Comparison of ENCODE assay signal across 8 cellular contexts in genomic region chr1:100606438-100606837, GRCh38.
DNase-seq lines count a peak whose midpoint lies in the region; ATAC-seq and TF ChIP-seq lines count a peak whose summit lies in the region.

No MANE protein-coding gene starts in this region.

- intact Hi-C loops in lower lobe of right lung (cut with DNase I), result loop anchor here (5.0 kb wide), 1 partner anchor 261 kb away; no protein-coding TSS in a partner anchor

- peak; percentile 85 for TF ChIP-seq CTCF in brain microvascular endothelial cell (IDR thresholded peaks at IDR 0.05; ENCODE audit: low read depth, low read length, missing control alignments)
- peak; percentile 62 for TF ChIP-seq CTCF in lower lobe of right lung (IDR thresholded peaks at IDR 0.05)

- DNase-seq in DMS53 treated with DMSO at 0.1 percent for 48 hours (lab: John Stamatoyannopoulos, UW; ENCODE audit: unreplicated experiment), result peak; percentile 70
- DNase-seq in HT1080 (ENCODE audit: low read depth), result peak; percentile 51
- peak; percentile 69 for DNase-seq in brain microvascular endothelial cell
- no peak for DNase-seq in lower lobe of right lung
- DNase-seq in 8988T, result no peak
- DNase-seq in GF-D8 (lab: John Stamatoyannopoulos, UW), result no peak

- ATAC-seq in lower lobe of right lung, result peak; percentile 76
- ATAC-seq in HG02884 (IDR thresholded peaks at IDR 0.05; ENCODE audit: unreplicated experiment), result no peak
- ATAC-seq in HG02642 (IDR thresholded peaks at IDR 0.05; ENCODE audit: poor library complexity, unreplicated experiment), result no peak

- no peak overlapping the region for H3K27ac ChIP-seq in brain microvascular endothelial cell
- no peak overlapping the region for H3K27ac ChIP-seq in lower lobe of right lung

- H3K36me3 ChIP-seq in brain microvascular endothelial cell (replicated peaks), result no peaks in the 10 kb centered on the region
- no peaks in the 10 kb centered on the region for H3K36me3 ChIP-seq in lower lobe of right lung

- in situ Hi-C loops in brain microvascular endothelial cell (cut with HindIII; ENCODE audit: low pct_ligation_motif_present, low sequenced_read_pairs), result no loop called here

- no peaks in the 10 kb centered on the region for H3K4me1 ChIP-seq in lower lobe of right lung

- H3K4me3 ChIP-seq in brain microvascular endothelial cell (ENCODE audit: low read depth, low read length), result no peak overlapping the region
- no peak overlapping the region for H3K4me3 ChIP-seq in lower lobe of right lung

- H3K27me3 ChIP-seq in brain microvascular endothelial cell (replicated peaks) (no peaks in the 10 kb centered on the region), lower lobe of right lung (ENCODE audit: low read depth) (no peaks in the 10 kb centered on the region)

- H3K9me3 ChIP-seq in lower lobe of right lung, result no peaks in the 10 kb centered on the region

Comparison
In these comparisons a context has a peak if more than half of its experiments do, and no peak if none do; other contexts are left out.
1. DNase-seq: peak in DMS53 treated with DMSO at 0.1 percent for 48 hours (single experiment), HT1080 (single experiment) and brain microvascular endothelial cell (single experiment); none in lower lobe of right lung (single experiment), 8988T (single experiment) and GF-D8 (single experiment).
2. ATAC-seq: peak in lower lobe of right lung (2 of 2); none in HG02884 (single experiment) and HG02642 (single experiment).